In the genomic region with DNA sequence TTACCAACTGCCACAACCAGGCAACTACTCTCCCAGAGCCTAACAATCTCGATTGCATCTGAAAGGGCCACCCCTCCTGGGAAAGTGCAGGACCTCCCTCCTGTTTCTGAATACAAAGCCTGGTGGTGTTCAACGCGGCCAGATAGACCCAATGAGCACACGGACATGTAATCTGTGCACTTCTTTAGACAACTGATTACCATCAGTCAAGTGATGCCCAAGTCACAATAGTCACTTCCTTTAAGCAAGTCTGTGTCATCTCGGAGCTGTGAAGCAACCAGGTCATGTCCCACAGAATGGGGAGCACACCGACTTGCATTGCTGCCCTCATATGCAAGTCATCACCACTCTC, we compare ENCODE assay signal across 8 cellular contexts. TPM values are rescaled to one million over a fixed set of nuclear protein-coding genes. Genes with fewer than 3 reads are reported as not detected.
A peak's percentile ranks its signal among the peaks of the same experiment; 100 is the strongest.
DNase-seq lines count a peak whose midpoint lies in the region; ATAC-seq and TF ChIP-seq lines count a peak whose summit lies in the region.

No MANE protein-coding gene starts in this region.

- H3K4me3 Mint-ChIP-seq in CD4-positive, alpha-beta memory T cell = peak overlapping the region; percentile 94 to 99 (median 98)

- intact Hi-C loops in CD4-positive, alpha-beta memory T cell (cut with micrococcal nuclease) = loop anchor here (2.0 kb wide), 1 partner anchor 626 kb away; the partner anchor contains the start of gene PLAA
- intact Hi-C loops in ascending aorta (cut with DNase I) = loop anchor here (2.0 kb wide), 3 partner anchors 32 to 680 kb away; partner anchors contain the start of genes CAAP1 and PLAA

- no peaks in the 10 kb centered on the region for H3K9me3 ChIP-seq in CD4-positive, alpha-beta memory T cell (ENCODE audit: control insufficient read depth in 1 of 2, low read length in 2 of 2)
- no peaks in the 10 kb centered on the region for H3K9me3 ChIP-seq in ascending aorta

- POLR2A ChIA-PET in CD4-positive, alpha-beta memory T cell (lab: Charles Lee; ENCODE audit: partially characterized antibody) = interaction anchor here (0.6 to 2.1 kb wide), 5 partner anchors 11 to 625 kb away, joined by 3 to 12 read pairs (median 5); partner anchors contain the start of genes MOB3B and PLAA

- H3K36me3 ChIP-seq in CD4-positive, alpha-beta memory T cell (ENCODE audit: insufficient read depth, low read length) = no peaks in the 10 kb centered on the region
- no peaks in the 10 kb centered on the region for H3K36me3 ChIP-seq in ascending aorta

- H3K27ac ChIP-seq in CD4-positive, alpha-beta memory T cell (ENCODE audit: low read depth, low read length) = peak overlapping the region; percentile 94
- H3K27ac ChIP-seq in ascending aorta = peak overlapping the region; percentile 97 to 100

- peaks cover 15 to 37% (median 22%) of the 10 kb centered on the region in 4 donors for H3K4me1 Mint-ChIP-seq in CD4-positive, alpha-beta memory T cell

- TF ChIP-seq CTCF in ascending aorta (IDR thresholded peaks at IDR 0.05) = no peak
- TF ChIP-seq CTCF in retinal pigment epithelial cell (conservative IDR thresholded peaks at IDR 0.05; ENCODE audit: low read depth, low read length) = no peak

- peaks cover 0 to 4% (median 0%) of the 10 kb centered on the region in 8 donors for H3K9me3 Mint-ChIP-seq in CD4-positive, alpha-beta memory T cell

- peak overlapping the region; percentile 31 to 78 for H3K4me3 ChIP-seq in CD4-positive, alpha-beta memory T cell (ENCODE audit: low read length in 2 of 2)
- peak overlapping the region; percentile 84 to 98 for H3K4me3 ChIP-seq in ascending aorta
- H3K4me3 ChIP-seq in retinal pigment epithelial cell (ENCODE audit: low read length) = peak overlapping the region; percentile 68

- peak; percentile 63 to 83 (median 68) for DNase-seq in CD4-positive, alpha-beta memory T cell
- DNase-seq in NCI-H774 (lab: John Stamatoyannopoulos, UW) = peak; percentile 32
- peak; percentile 43 to 82 for DNase-seq in ascending aorta (ENCODE audit: low spot score in 2 of 2)
- DNase-seq in hepatic stellate cell (ENCODE audit: low spot score) = peak; percentile 21
- DNase-seq in retinal pigment epithelial cell (ENCODE audit: low read depth) = peak; percentile 35
- DNase-seq in DMS114 treated with DMSO at 0.1 percent for 48 hours (lab: John Stamatoyannopoulos, UW; ENCODE audit: unreplicated experiment) = no peak

- peaks cover 0 to 13% of the 10 kb centered on the region in 2 donors for H3K36me3 Mint-ChIP-seq in CD4-positive, alpha-beta memory T cell

- CTCF ChIA-PET in CD4-positive, alpha-beta memory T cell (lab: Charles Lee; ENCODE audit: partially characterized antibody) = interaction anchor here (1.0 to 1.7 kb wide), 3 partner anchors 27 to 239 kb away, joined by 4 to 5 read pairs (median 4); partner anchors contain the start of gene MOB3B

- peaks cover 0 to 5% of the 10 kb centered on the region in 2 donors for H3K27me3 Mint-ChIP-seq in CD4-positive, alpha-beta memory T cell

- ATAC-seq in GM18867 (IDR thresholded peaks at IDR 0.05; ENCODE audit: unreplicated experiment) (peak; percentile 39), HG03064 (IDR thresholded peaks at IDR 0.05; ENCODE audit: low read depth, unreplicated experiment) (peak; percentile 34)

- H3K27me3 ChIP-seq in CD4-positive, alpha-beta memory T cell (ENCODE audit: insufficient read depth, low read length) = no peaks in the 10 kb centered on the region
- no peaks in the 10 kb centered on the region for H3K27me3 ChIP-seq in ascending aorta

- H3K27ac Mint-ChIP-seq in CD4-positive, alpha-beta memory T cell = peak overlapping the region; percentile 98 to 100 (median 99)

- peaks cover 14% of the 10 kb centered on the region for H3K4me1 ChIP-seq in CD4-positive, alpha-beta memory T cell (ENCODE audit: insufficient read depth, low read length)
- H3K4me1 ChIP-seq in ascending aorta = peaks cover 7 to 14% of the 10 kb centered on the region in 2 donors

RNA-seq across cellular contexts. Expression of gene C9orf72, which starts 0.7 kb away (rescaled TPM):
- 10 to 100 TPM; 20.3 to 21.1 TPM for total RNA-seq in CD4-positive, alpha-beta memory T cell
- polyA plus RNA-seq in CD4-positive, alpha-beta memory T cell = 10 to 100 TPM in 1 of 2 donors, 1 to 10 TPM in 1; 6.5 to 16.9 TPM
- total RNA-seq in ascending aorta = 17.1 TPM

RNA-seq across cellular contexts. Expression of gene MOB3B, which starts 42.9 kb away (rescaled TPM):
- under 1 TPM; 0.53 to 0.64 TPM for total RNA-seq in CD4-positive, alpha-beta memory T cell
- under 1 TPM; 0.05 to 0.16 TPM for polyA plus RNA-seq in CD4-positive, alpha-beta memory T cell
- 2.4 TPM for total RNA-seq in ascending aorta

RNA-seq across cellular contexts. Expression of gene IFNK, which starts 48.5 kb away (rescaled TPM):
- total RNA-seq in CD4-positive, alpha-beta memory T cell = not detected
- polyA plus RNA-seq in CD4-positive, alpha-beta memory T cell = not detected
- not detected for total RNA-seq in ascending aorta
